Comparison of ENCODE assay signal across 19 cellular contexts in the genomic region with DNA sequence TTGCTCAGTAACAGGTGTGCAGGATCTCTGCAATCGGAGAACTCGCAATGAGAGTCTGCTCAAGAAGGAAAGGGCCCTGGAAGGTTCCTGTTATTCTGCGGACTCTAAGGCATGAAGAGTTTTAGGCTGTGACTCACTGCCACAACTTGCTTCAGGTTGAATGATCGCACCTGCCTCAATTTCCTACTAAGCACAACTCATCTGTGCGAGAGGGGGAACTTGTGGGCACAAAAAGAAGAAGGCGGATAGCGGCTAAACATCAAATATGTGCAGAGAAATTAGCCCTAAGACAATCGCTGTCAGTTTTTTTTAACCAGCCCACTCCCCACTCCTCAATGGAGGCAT. TPM values are rescaled to one million over a fixed set of nuclear protein-coding genes. Genes with fewer than 3 reads are reported as not detected.
"Had no signal": no experiment of that assay in that cellular context is flagged by ENCODE, and none has a peak within 500 bp of the region (broad histone marks: within the 10 kb centered on the region; RNA-seq: fewer than 3 reads in every experiment).

No MANE protein-coding gene starts in this region.

- H3K4me1 ChIP-seq: colonic mucosa, right lobe of liver, upper lobe of right lung had no signal

- DNase-seq: activated CD4-positive, alpha-beta memory T cell treated with anti-CD3 and anti-CD28 coated beads, Interleukin-2, amount 10 ng/mL, durations not matched to agents 7 days and 5 days; activated CD4-positive, alpha-beta T cell treated with anti-CD3 and anti-CD28 coated beads for 48 hours; activated CD4-positive, CD25-positive, alpha-beta regulatory T cell; activated naive CD4-positive, alpha-beta T cell treated with anti-CD3 and anti-CD28 coated beads for 36 hours; activated T-cell treated with anti-CD3 and anti-CD28 coated beads, Interleukin-2, amount 50 U/mL, for 24 hours; colonic mucosa; endodermal cell; glutamatergic neuron; kidney; left lung; right lobe of liver; small intestine; stimulated activated CD4-positive, alpha-beta T cell treated with anti-CD3 and anti-CD28 coated beads, Interleukin-15, amount 100 ng/mL, for 24 hours; stimulated activated CD4-positive, alpha-beta T cell treated with anti-CD3 and anti-CD28 coated beads, Interleukin-2, amount 100 ng/mL, for 48 hours; upper lobe of right lung had no signal

- H3K9me3 ChIP-seq: colonic mucosa, left lung, right lobe of liver, upper lobe of right lung had no signal

- H3K4me3 ChIP-seq: colonic mucosa, left lung, right lobe of liver, upper lobe of right lung had no signal

- H3K27ac Mint-ChIP-seq: activated CD4-positive, alpha-beta memory T cell treated with anti-CD3 and anti-CD28 coated beads, Interleukin-2, amount 10 ng/mL, durations not matched to agents 7 days and 5 days; activated naive CD4-positive, alpha-beta T cell treated with anti-CD3 and anti-CD28 coated beads for 36 hours; activated T-cell treated with anti-CD3 and anti-CD28 coated beads, Interleukin-2, amount 50 U/mL, for 24 hours; endodermal cell had no signal

- ATAC-seq: right lobe of liver, upper lobe of right lung had no signal

- H3K27ac ChIP-seq: colonic mucosa, epithelial cell of prostate, left lung, right lobe of liver, upper lobe of right lung had no signal

- H3K9me3 Mint-ChIP-seq: activated CD4-positive, alpha-beta memory T cell treated with anti-CD3 and anti-CD28 coated beads, Interleukin-2, amount 10 ng/mL, durations not matched to agents 7 days and 5 days; activated naive CD4-positive, alpha-beta T cell treated with anti-CD3 and anti-CD28 coated beads for 36 hours; activated T-cell treated with anti-CD3 and anti-CD28 coated beads, Interleukin-2, amount 50 U/mL, for 24 hours; central memory CD8-positive, alpha-beta T cell; endodermal cell; neural crest cell had no signal

- H3K4me3 Mint-ChIP-seq: activated CD4-positive, alpha-beta memory T cell treated with anti-CD3 and anti-CD28 coated beads, Interleukin-2, amount 10 ng/mL, durations not matched to agents 7 days and 5 days; activated naive CD4-positive, alpha-beta T cell treated with anti-CD3 and anti-CD28 coated beads for 36 hours; activated T-cell treated with anti-CD3 and anti-CD28 coated beads, Interleukin-2, amount 50 U/mL, for 24 hours; central memory CD8-positive, alpha-beta T cell; endodermal cell; neural crest cell had no signal

- H3K27me3 ChIP-seq: colonic mucosa, right lobe of liver had no signal

- H3K36me3 ChIP-seq: colonic mucosa, left lung, right lobe of liver, upper lobe of right lung had no signal

RNA-seq across cellular contexts. Expression of gene CREG2, which starts 14.0 kb away (rescaled TPM):
- total RNA-seq: activated naive CD4-positive, alpha-beta T cell treated with anti-CD3 and anti-CD28 coated beads for 36 hours; left lung; lung microvascular endothelial cell; upper lobe of right lung had no signal
